1 cellular context compared by ENCODE assay signal in the genomic region with DNA sequence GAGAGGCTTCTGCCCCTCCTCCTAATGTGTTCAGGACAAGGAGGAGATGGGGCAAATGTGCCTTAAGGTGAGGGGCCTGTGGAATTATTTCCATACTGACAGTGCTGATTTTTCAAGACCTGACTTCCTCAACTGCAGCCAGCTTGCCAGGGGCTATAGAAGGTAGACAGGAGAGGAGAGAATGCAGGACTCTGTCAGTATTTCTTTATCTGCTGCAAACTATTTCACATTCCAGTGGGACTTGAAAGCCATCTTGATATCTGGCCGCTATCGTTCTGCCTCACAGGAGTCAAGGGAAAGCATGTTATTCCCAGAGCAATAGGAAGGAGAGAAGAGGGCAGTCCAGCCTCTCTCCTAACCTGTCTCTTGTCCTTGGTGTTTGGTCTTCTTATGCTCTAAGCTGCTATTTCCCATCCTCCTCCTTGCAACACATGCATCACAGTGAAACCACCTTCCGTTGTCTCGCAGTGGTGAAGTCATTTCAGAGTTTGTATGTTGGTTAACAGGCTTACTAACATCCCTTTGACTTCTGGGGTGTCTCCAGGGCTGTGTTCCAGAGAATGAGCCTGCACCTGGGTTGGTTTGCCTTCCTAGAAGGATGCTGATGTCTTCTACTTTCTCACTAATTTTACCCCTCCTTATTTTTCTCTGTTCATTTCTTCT.
TF ChIP-seq lines count a peak whose summit lies in the region.

No MANE protein-coding gene starts in this region.

TF ChIP-seq in K562, 482 proteins besides CTCF, POLR2A, EP300 and RAD21 (continued from another document):
- TF ChIP-seq, protein P1, sequence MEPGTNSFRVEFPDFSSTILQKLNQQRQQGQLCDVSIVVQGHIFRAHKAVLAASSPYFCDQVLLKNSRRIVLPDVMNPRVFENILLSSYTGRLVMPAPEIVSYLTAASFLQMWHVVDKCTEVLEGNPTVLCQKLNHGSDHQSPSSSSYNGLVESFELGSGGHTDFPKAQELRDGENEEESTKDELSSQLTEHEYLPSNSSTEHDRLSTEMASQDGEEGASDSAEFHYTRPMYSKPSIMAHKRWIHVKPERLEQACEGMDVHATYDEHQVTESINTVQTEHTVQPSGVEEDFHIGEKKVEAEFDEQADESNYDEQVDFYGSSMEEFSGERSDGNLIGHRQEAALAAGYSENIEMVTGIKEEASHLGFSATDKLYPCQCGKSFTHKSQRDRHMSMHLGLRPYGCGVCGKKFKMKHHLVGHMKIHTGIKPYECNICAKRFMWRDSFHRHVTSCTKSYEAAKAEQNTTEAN (CRISPR knock-in tag; IDR thresholded peaks at IDR 0.05): no peak
- TF ChIP-seq BRD4 (IDR thresholded peaks at IDR 0.05): no peak
- no peak for TF ChIP-seq ADNP (tag; IDR thresholded peaks at IDR 0.05)
- TF ChIP-seq NFXL1 (CRISPR knock-in tag; IDR thresholded peaks at IDR 0.05): no peak
- TF ChIP-seq, protein P2, sequence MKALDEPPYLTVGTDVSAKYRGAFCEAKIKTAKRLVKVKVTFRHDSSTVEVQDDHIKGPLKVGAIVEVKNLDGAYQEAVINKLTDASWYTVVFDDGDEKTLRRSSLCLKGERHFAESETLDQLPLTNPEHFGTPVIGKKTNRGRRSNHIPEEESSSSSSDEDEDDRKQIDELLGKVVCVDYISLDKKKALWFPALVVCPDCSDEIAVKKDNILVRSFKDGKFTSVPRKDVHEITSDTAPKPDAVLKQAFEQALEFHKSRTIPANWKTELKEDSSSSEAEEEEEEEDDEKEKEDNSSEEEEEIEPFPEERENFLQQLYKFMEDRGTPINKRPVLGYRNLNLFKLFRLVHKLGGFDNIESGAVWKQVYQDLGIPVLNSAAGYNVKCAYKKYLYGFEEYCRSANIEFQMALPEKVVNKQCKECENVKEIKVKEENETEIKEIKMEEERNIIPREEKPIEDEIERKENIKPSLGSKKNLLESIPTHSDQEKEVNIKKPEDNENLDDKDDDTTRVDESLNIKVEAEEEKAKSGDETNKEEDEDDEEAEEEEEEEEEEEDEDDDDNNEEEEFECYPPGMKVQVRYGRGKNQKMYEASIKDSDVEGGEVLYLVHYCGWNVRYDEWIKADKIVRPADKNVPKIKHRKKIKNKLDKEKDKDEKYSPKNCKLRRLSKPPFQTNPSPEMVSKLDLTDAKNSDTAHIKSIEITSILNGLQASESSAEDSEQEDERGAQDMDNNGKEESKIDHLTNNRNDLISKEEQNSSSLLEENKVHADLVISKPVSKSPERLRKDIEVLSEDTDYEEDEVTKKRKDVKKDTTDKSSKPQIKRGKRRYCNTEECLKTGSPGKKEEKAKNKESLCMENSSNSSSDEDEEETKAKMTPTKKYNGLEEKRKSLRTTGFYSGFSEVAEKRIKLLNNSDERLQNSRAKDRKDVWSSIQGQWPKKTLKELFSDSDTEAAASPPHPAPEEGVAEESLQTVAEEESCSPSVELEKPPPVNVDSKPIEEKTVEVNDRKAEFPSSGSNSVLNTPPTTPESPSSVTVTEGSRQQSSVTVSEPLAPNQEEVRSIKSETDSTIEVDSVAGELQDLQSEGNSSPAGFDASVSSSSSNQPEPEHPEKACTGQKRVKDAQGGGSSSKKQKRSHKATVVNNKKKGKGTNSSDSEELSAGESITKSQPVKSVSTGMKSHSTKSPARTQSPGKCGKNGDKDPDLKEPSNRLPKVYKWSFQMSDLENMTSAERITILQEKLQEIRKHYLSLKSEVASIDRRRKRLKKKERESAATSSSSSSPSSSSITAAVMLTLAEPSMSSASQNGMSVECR (CRISPR knock-in tag; IDR thresholded peaks at IDR 0.05): no peak
TF ChIP-seq in K562: peak in this region for 0.
